Comparison of ENCODE assay signal across 1 cellular context in genomic region chr22:29553391-29554224, GRCh38.
TF ChIP-seq lines count a peak whose summit lies in the region.

Gene THOC5 (minus strand): TSS chr22:29553757. CDS start chr22:29549147, 4,610 bp downstream.

TF ChIP-seq in WTC11, 78 proteins besides CTCF, POLR2A, EP300 and RAD21 (continued from another document and continues in another):
- TF ChIP-seq STAT6 (CRISPR knock-in tag; conservative IDR thresholded peaks at IDR 0.05; ENCODE audit: low read depth) = no peak
- no peak for TF ChIP-seq TCF7 (CRISPR knock-in tag; IDR thresholded peaks at IDR 0.05; ENCODE audit: low read depth)
- peak; percentile 48; the same call in 1 of the 2 replicates for TF ChIP-seq ZBTB21 (CRISPR knock-in tag; IDR thresholded peaks at IDR 0.05; ENCODE audit: borderline replicate concordance)
- TF ChIP-seq ESRRA (CRISPR knock-in tag; IDR thresholded peaks at IDR 0.05; ENCODE audit: borderline replicate concordance) = no peak
- no peak for TF ChIP-seq ZNF138 (CRISPR knock-in tag; conservative IDR thresholded peaks at IDR 0.05)
- TF ChIP-seq ELF4 (CRISPR knock-in tag; IDR thresholded peaks at IDR 0.05; ENCODE audit: low read depth) = no peak
- no peak for TF ChIP-seq NFE2L1 (CRISPR knock-in tag; IDR thresholded peaks at IDR 0.05)
- TF ChIP-seq ZNF232 (CRISPR knock-in tag; IDR thresholded peaks at IDR 0.05) = peak; percentile 47; the same call in 1 of the 2 replicates
- TF ChIP-seq MLX (CRISPR knock-in tag; IDR thresholded peaks at IDR 0.05) = no peak
- TF ChIP-seq FOXK1 (CRISPR knock-in tag; IDR thresholded peaks at IDR 0.05) = peak; percentile 97
- TF ChIP-seq EMX1 (CRISPR knock-in tag; IDR thresholded peaks at IDR 0.05) = peak; percentile 75; the same call in 1 of the 2 replicates
- no peak for TF ChIP-seq IRF1 (CRISPR knock-in tag; IDR thresholded peaks at IDR 0.05)
- peak; percentile 33; the same call in 1 of the 2 replicates for TF ChIP-seq FOXP1 (CRISPR knock-in tag; IDR thresholded peaks at IDR 0.05; ENCODE audit: borderline replicate concordance)
- no peak for TF ChIP-seq RORB (CRISPR knock-in tag; IDR thresholded peaks at IDR 0.05)
- no peak for TF ChIP-seq ATF6 (CRISPR knock-in tag; IDR thresholded peaks at IDR 0.05)
- TF ChIP-seq NFYB (CRISPR knock-in tag; conservative IDR thresholded peaks at IDR 0.05; ENCODE audit: low read depth) = no peak
- 0 out of 2 replicates have a peak, but pooled peaks have one; percentile 29 for TF ChIP-seq MYBL2 (CRISPR knock-in tag; IDR thresholded peaks at IDR 0.05)
- no peak for TF ChIP-seq ATF2 (CRISPR knock-in tag; IDR thresholded peaks at IDR 0.05; ENCODE audit: borderline replicate concordance, low read depth)
- peak; percentile 23; the same call in 1 of the 2 replicates for TF ChIP-seq ZNF532 (CRISPR knock-in tag; IDR thresholded peaks at IDR 0.05; ENCODE audit: borderline replicate concordance)
- peak; percentile 60; the same call in 1 of the 2 replicates for TF ChIP-seq TEAD1 (CRISPR knock-in tag; IDR thresholded peaks at IDR 0.05)
- TF ChIP-seq NR2C2 (CRISPR knock-in tag; IDR thresholded peaks at IDR 0.05) = no peak
- TF ChIP-seq AFF4 (CRISPR knock-in tag; IDR thresholded peaks at IDR 0.05; ENCODE audit: borderline replicate concordance) = 0 out of 2 replicates have a peak, but pooled peaks have one; percentile 68
- no peak for TF ChIP-seq IRF2 (CRISPR knock-in tag; IDR thresholded peaks at IDR 0.05; ENCODE audit: borderline replicate concordance, low read depth)
- TF ChIP-seq JAZF1 (CRISPR knock-in tag; IDR thresholded peaks at IDR 0.05) = no peak
- TF ChIP-seq ZMAT4 (CRISPR knock-in tag; IDR thresholded peaks at IDR 0.05) = peak; percentile 52; the same call in 1 of the 2 replicates
- no peak for TF ChIP-seq MXD4 (CRISPR knock-in tag; IDR thresholded peaks at IDR 0.05; ENCODE audit: borderline replicate concordance)
- TF ChIP-seq KAT7 (CRISPR knock-in tag; IDR thresholded peaks at IDR 0.05; ENCODE audit: borderline replicate concordance) = no peak
- TF ChIP-seq CREM (CRISPR knock-in tag; IDR thresholded peaks at IDR 0.05) = no peak
- TF ChIP-seq FOXP4 (CRISPR knock-in tag; IDR thresholded peaks at IDR 0.05) = no peak
- no peak for TF ChIP-seq AR (CRISPR knock-in tag; IDR thresholded peaks at IDR 0.05)
